In genomic region chr21:45136927-45137611, GRCh38 we compare ENCODE assay signal across 8 cellular contexts.
DNase-seq lines count a peak whose midpoint lies in the region; ATAC-seq and TF ChIP-seq lines count a peak whose summit lies in the region.

No MANE protein-coding gene starts in this region.

- no peak overlapping the region for H3K4me2 ChIP-seq in OCI-LY7 (ENCODE audit: low read length)
- H3K4me2 ChIP-seq in neural cell (ENCODE audit: low read length) = no peak overlapping the region

- no TSS peak for BruUV-seq in OCI-LY7 (replicated peaks; lab: Mats Ljungman, UMichigan)

- H2AFZ ChIP-seq in OCI-LY7 (ENCODE audit: low read length) (no peak overlapping the region), neural cell (ENCODE audit: low read depth, low read length) (no peak overlapping the region)

- no peaks in the 10 kb centered on the region for H3K9me2 ChIP-seq in OCI-LY7 (ENCODE audit: insufficient read depth, low read length)
- H3K9me2 ChIP-seq in neural cell (ENCODE audit: insufficient read depth, low read length) = no peaks in the 10 kb centered on the region

- peak overlapping the region; percentile 44 to 86 for H3K27ac Mint-ChIP-seq in stimulated activated naive CD8-positive, alpha-beta T cell treated with anti-CD3 and anti-CD28 coated beads, Interleukin-15, amount 100 ng/mL, for 72 hours

- no peaks in the 10 kb centered on the region for H3F3A ChIP-seq in neural cell (ENCODE audit: insufficient read depth, low read length, poor library complexity, severe bottlenecking)

- H3K9me3 ChIP-seq in OCI-LY7 (ENCODE audit: low read length) = no peaks in the 10 kb centered on the region
- H3K9me3 ChIP-seq in neural cell (ENCODE audit: low read length) = no peaks in the 10 kb centered on the region

- H3K9me3 Mint-ChIP-seq in activated T-cell treated with anti-CD3 and anti-CD28 coated beads, Interleukin-2, amount 50 U/mL, for 4 hours = no peaks in the 10 kb centered on the region
- H3K9me3 Mint-ChIP-seq in stimulated activated naive CD8-positive, alpha-beta T cell treated with anti-CD3 and anti-CD28 coated beads, Interleukin-15, amount 100 ng/mL, for 72 hours = no peaks in the 10 kb centered on the region

- CTCF ChIA-PET in OCI-LY7 (lab: Charles Lee; ENCODE audit: unreplicated experiment) = interaction anchor here (0.7 to 1.9 kb wide), 5 partner anchors 9 to 187 kb away, joined by 3 to 12 read pairs (median 3); no protein-coding TSS in a partner anchor

- H4K20me1 ChIP-seq in OCI-LY7 (ENCODE audit: insufficient read depth, low read length) (no peaks in the 10 kb centered on the region), neural cell (ENCODE audit: insufficient read depth) (no peaks in the 10 kb centered on the region)

- H3K36me3 Mint-ChIP-seq in activated T-cell treated with anti-CD3 and anti-CD28 coated beads, Interleukin-2, amount 50 U/mL, for 4 hours (ENCODE audit: insufficient read depth) = peaks cover 8% of the 10 kb centered on the region

- intact Hi-C loops in OCI-LY7 (cut with micrococcal nuclease; ENCODE audit: unreplicated experiment) = loop anchor here (1.0 to 2.0 kb wide), 2 partner anchors 38 to 188 kb away; no protein-coding TSS in a partner anchor

- DNase-seq in COLO668 (lab: John Stamatoyannopoulos, UW; ENCODE audit: unreplicated experiment) = peak; percentile 80
- peak; percentile 80 for DNase-seq in HT-29 (ENCODE audit: low spot score)
- peak; percentile 79 for DNase-seq in OCI-LY7 (ENCODE audit: low spot score)
- peak; percentile 58 for DNase-seq in activated T-cell treated with anti-CD3 and anti-CD28 coated beads, Interleukin-2, amount 50 U/mL, for 4 hours
- DNase-seq in fibroblast of mammary gland (ENCODE audit: low read depth) = peak; percentile 86
- DNase-seq in stimulated activated naive CD8-positive, alpha-beta T cell treated with anti-CD3 and anti-CD28 coated beads, Interleukin-15, amount 100 ng/mL, for 72 hours = peak; percentile 47 to 51

- H3K27ac ChIP-seq in OCI-LY7 (ENCODE audit: low read depth, low read length, poor library complexity, severe bottlenecking) (no peak overlapping the region), neural cell (ENCODE audit: low read length) (no peak overlapping the region)

- H3K4me1 ChIP-seq in OCI-LY7 (ENCODE audit: insufficient read depth, low read length, poor library complexity, severe bottlenecking) = no peaks in the 10 kb centered on the region

- peak; percentile 83 for TF ChIP-seq RAD21 in neural cell (conservative IDR thresholded peaks at IDR 0.05)

- POLR2A ChIA-PET in OCI-LY7 (lab: Charles Lee) = interaction anchor here (0.7 to 1.9 kb wide), 2 partner anchors 9 to 205 kb away, joined by 4 read pairs; no protein-coding TSS in a partner anchor

- H3K4me3 ChIP-seq in OCI-LY7 (ENCODE audit: low read depth, low read length, poor library complexity, severe bottlenecking) = no peak overlapping the region
- H3K4me3 ChIP-seq in fibroblast of mammary gland (ENCODE audit: control insufficient read depth, low read depth, low read length) = no peak overlapping the region
- no peak overlapping the region for H3K4me3 ChIP-seq in neural cell (ENCODE audit: low read length)

- H3K36me3 ChIP-seq in OCI-LY7 (ENCODE audit: insufficient read depth, low read length) (no peaks in the 10 kb centered on the region), neural cell (ENCODE audit: insufficient read depth, low read length) (no peaks in the 10 kb centered on the region)

- ATAC-seq in activated T-cell treated with anti-CD3 and anti-CD28 coated beads, Interleukin-2, amount 50 U/mL, for 4 hours = peak; percentile 60 to 71
- peak; percentile 28 for ATAC-seq in stimulated activated naive CD8-positive, alpha-beta T cell treated with anti-CD3 and anti-CD28 coated beads, Interleukin-15, amount 100 ng/mL, for 72 hours
- no peak for ATAC-seq in GM18858 (IDR thresholded peaks at IDR 0.05; ENCODE audit: unreplicated experiment)

- H3K4me1 Mint-ChIP-seq in activated T-cell treated with anti-CD3 and anti-CD28 coated beads, Interleukin-2, amount 50 U/mL, for 4 hours (ENCODE audit: low read depth) = peaks cover 16% of the 10 kb centered on the region
- peaks cover 44% of the 10 kb centered on the region for H3K4me1 Mint-ChIP-seq in stimulated activated naive CD8-positive, alpha-beta T cell treated with anti-CD3 and anti-CD28 coated beads, Interleukin-15, amount 100 ng/mL, for 72 hours

- H3K4me3 Mint-ChIP-seq in activated T-cell treated with anti-CD3 and anti-CD28 coated beads, Interleukin-2, amount 50 U/mL, for 4 hours = no peak overlapping the region
- H3K4me3 Mint-ChIP-seq in stimulated activated naive CD8-positive, alpha-beta T cell treated with anti-CD3 and anti-CD28 coated beads, Interleukin-15, amount 100 ng/mL, for 72 hours = no peak overlapping the region

- H3K79me2 ChIP-seq in OCI-LY7 (ENCODE audit: insufficient read depth, low read depth, low read length) (no peaks in the 10 kb centered on the region), neural cell (replicated peaks; ENCODE audit: insufficient read depth, low read length) (no peaks in the 10 kb centered on the region)

- no peak overlapping the region for H3K9ac ChIP-seq in neural cell (ENCODE audit: low read length)

- H3K27me3 ChIP-seq in neural cell (ENCODE audit: insufficient read depth, low read depth, low read length) = no peaks in the 10 kb centered on the region

- TF ChIP-seq EP300 in neural cell (conservative IDR thresholded peaks at IDR 0.05; ENCODE audit: poor library complexity, severe bottlenecking) = no peak

- no peaks in the 10 kb centered on the region for H3K27me3 Mint-ChIP-seq in activated T-cell treated with anti-CD3 and anti-CD28 coated beads, Interleukin-2, amount 50 U/mL, for 4 hours (ENCODE audit: low read depth)
- H3K27me3 Mint-ChIP-seq in stimulated activated naive CD8-positive, alpha-beta T cell treated with anti-CD3 and anti-CD28 coated beads, Interleukin-15, amount 100 ng/mL, for 72 hours = no peaks in the 10 kb centered on the region

- peak; percentile 94 for TF ChIP-seq CTCF in OCI-LY7 (conservative IDR thresholded peaks at IDR 0.05; ENCODE audit: low read length)
- TF ChIP-seq CTCF in fibroblast of mammary gland (conservative IDR thresholded peaks at IDR 0.05; ENCODE audit: control insufficient read depth, insufficient read depth, low read depth, low read length) = peak; percentile 91
- TF ChIP-seq CTCF in neural cell (IDR thresholded peaks at IDR 0.05; ENCODE audit: poor library complexity, severe bottlenecking) = peak; percentile 85

TF ChIP-seq in neural cell, 6 proteins besides CTCF, POLR2A, EP300 and RAD21:
- TF ChIP-seq POLR2AphosphoS5 (IDR thresholded peaks at IDR 0.05) (no peak), SMC3 (conservative IDR thresholded peaks at IDR 0.05; ENCODE audit: poor library complexity) (peak; percentile 87), EZH2 (IDR thresholded peaks at IDR 0.05; ENCODE audit: borderline replicate concordance, insufficient read depth, low read length, poor library complexity, severe bottlenecking) (no peak), MXI1 (conservative IDR thresholded peaks at IDR 0.05; ENCODE audit: poor library complexity, severe bottlenecking) (peak; percentile 49)
TF ChIP-seq in neural cell: peak in this region for 2.
